22 cellular contexts compared by ENCODE assay signal in the genomic region with DNA sequence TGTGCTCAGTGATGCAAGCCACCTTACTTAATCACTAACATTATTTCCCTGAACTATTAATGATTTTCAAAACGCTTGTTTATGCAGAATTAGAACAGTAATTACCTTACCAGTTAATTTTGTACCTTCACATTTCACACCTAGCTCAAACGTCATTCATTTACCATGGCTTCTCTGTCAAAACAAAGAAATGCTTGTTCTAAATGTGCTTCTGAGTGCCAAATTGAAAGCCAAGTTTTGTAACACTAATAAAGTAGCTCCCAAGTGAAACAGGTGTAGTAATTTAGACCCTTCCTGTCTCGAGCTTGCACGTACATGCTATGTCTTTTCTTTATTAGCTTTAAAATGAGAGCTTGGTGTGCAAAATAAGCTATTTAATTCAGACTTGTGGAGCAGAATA.
DNase-seq lines count a peak whose midpoint lies in the region; ATAC-seq, FAIRE-seq and TF ChIP-seq lines count a peak whose summit lies in the region.
"Had no signal": no experiment of that assay in that cellular context is flagged by ENCODE, and none has a peak within 500 bp of the region (broad histone marks: within the 10 kb centered on the region; RNA-seq: fewer than 3 reads in every experiment).

No MANE protein-coding gene starts in this region.

- H3K4me1 ChIP-seq in GM12878 (ENCODE audit: control insufficient read depth, insufficient read depth, low read length) (no peaks in the 10 kb centered on the region), thyroid gland (peaks cover 13 to 22% of the 10 kb centered on the region in 2 donors)
- H3K4me1 ChIP-seq: BLaER1 treated with 17β-estradiol and CSF1 and Interleukin-3, amounts not matched to agents 10 nM and 100 nM; upper lobe of left lung had no signal

- no peak overlapping the region for H3K4me2 ChIP-seq in GM12878 (ENCODE audit: control insufficient read depth, insufficient read depth)
- H3K4me2 ChIP-seq: BLaER1 treated with 17β-estradiol and CSF1 and Interleukin-3, amounts not matched to agents 10 nM and 100 nM had no signal

- RAD21 ChIA-PET in GM12878 (lab: Charles Lee; ENCODE audit: unreplicated experiment) = interaction anchor here (0.7 to 3.3 kb wide), 15 partner anchors 10 to 1236 kb away, joined by 3 to 15 read pairs (median 3); a partner anchor contains a TSS

- DNase-seq in GM06990 (ENCODE audit: extremely low read depth, insufficient read length) = peak; percentile 3
- peak; percentile 33 for DNase-seq in GM12878 (ENCODE audit: low read depth, low spot score)
- no peak for DNase-seq in hippocampal formation (lab: John Stamatoyannopoulos, UW)
- no peak for DNase-seq in NCI-H748 (lab: John Stamatoyannopoulos, UW; ENCODE audit: unreplicated experiment)
- no peak for DNase-seq in thyroid gland
- no peak for DNase-seq in NCI-H128 (lab: John Stamatoyannopoulos, UW; ENCODE audit: unreplicated experiment)
- DNase-seq: ACHN; activated CD4-positive, alpha-beta T cell treated with anti-CD3 and anti-CD28 coated beads, Interleukin-2, amount 50 U/mL, for 4 hours; activated CD8-positive, alpha-beta memory T cell treated with anti-CD3 and anti-CD28 coated beads, Interleukin-2, amount 50 U/mL, for 48 hours; activated naive CD8-positive, alpha-beta T cell treated with anti-CD3 and anti-CD28 coated beads, Interleukin-2, amount 10 ng/mL, durations not matched to agents 7 days and 5 days; left ventricle myocardium superior; naive thymus-derived CD8-positive, alpha-beta T cell; NCI-H1417 treated with DMSO at 0.1 percent for 48 hours; NCI-H2171; NCI-H524 treated with DMSO at 0.1 percent for 48 hours; right cardiac atrium; RPMI8226; upper lobe of left lung had no signal

- no peaks in the 10 kb centered on the region for H3K9me3 ChIP-seq in GM12878 (replicated peaks; ENCODE audit: control insufficient read depth, insufficient read depth, low read length)
- no peaks in the 10 kb centered on the region for H3K9me3 ChIP-seq in thyroid gland
- H3K9me3 ChIP-seq: BLaER1 treated with 17β-estradiol and CSF1 and Interleukin-3, amounts not matched to agents 10 nM and 100 nM; upper lobe of left lung had no signal

- 12% methylated on average over 4 of the region's 4 CpGs for WGBS in GM12878 (ENCODE audit: insufficient coverage, insufficient replicate concordance, low lambda C conversion rate, missing lambda C conversion rate)
- 44 to 46% methylated on average over 4 of the region's 4 CpGs for WGBS in thyroid gland, 2 donors

- TF ChIP-seq CTCF in GM06990 (IDR thresholded peaks at IDR 0.05; ENCODE audit: insufficient read depth, low read length, poor library complexity, severe bottlenecking) (no peak), GM12878 (IDR thresholded peaks at IDR 0.05 in 2 of 3, conservative IDR thresholded peaks at IDR 0.05 in 1 of 3; ENCODE audit: control insufficient read depth in 2 of 3, extremely low read depth in 1 of 3, insufficient read depth in 1 of 3, low read depth in 3 of 3, low read length in 3 of 3) (no peak), thyroid gland (IDR thresholded peaks at IDR 0.05) (no peak)

- no TSS peak for BruUV-seq in GM12878 (replicated peaks; lab: Mats Ljungman, UMichigan)

- FAIRE-seq in GM12878 (lab: Jason Lieb, UNC) = no peak

- H3K36me3 ChIP-seq in GM06990 (ENCODE audit: control insufficient read depth, insufficient read depth, low read length) (no peaks in the 10 kb centered on the region), GM12878 (ENCODE audit: control insufficient read depth in 2 of 2, insufficient read depth in 2 of 2, low read length in 1 of 2) (no peaks in the 10 kb centered on the region), thyroid gland (no peaks in the 10 kb centered on the region)
- H3K36me3 ChIP-seq: BLaER1 treated with 17β-estradiol and CSF1 and Interleukin-3, amounts not matched to agents 10 nM and 100 nM; upper lobe of left lung had no signal

- POLR2A ChIA-PET in GM12878 (lab: Charles Lee) = interaction anchor here (0.6 kb wide), 1 partner anchor 18 kb away, joined by 3 read pairs; no protein-coding TSS in a partner anchor

- TF ChIP-seq EP300 in GM12878 (IDR thresholded peaks at IDR 0.05; ENCODE audit: borderline replicate concordance in 1 of 2, control insufficient read depth in 1 of 2, low read depth in 2 of 2, low read length in 2 of 2) = peak; percentile 91 to 96; a peak in 3 of 4 replicates

- H3K79me2 ChIP-seq in GM12878 (ENCODE audit: control insufficient read depth, insufficient read depth, low read length) = no peaks in the 10 kb centered on the region

- no peak for TF ChIP-seq POLR2A in GM12878 (IDR thresholded peaks at IDR 0.05; ENCODE audit: low read depth, low read length)
- TF ChIP-seq POLR2A in thyroid gland (IDR thresholded peaks at IDR 0.05) = no peak

- H2AFZ ChIP-seq in GM12878 (ENCODE audit: control insufficient read depth, low read depth, low read length) = no peak overlapping the region

- intact Hi-C loops in GM12878 (cut with micrococcal nuclease; ENCODE audit: unreplicated experiment) (no loop called here), thyroid gland (cut with DNase I) (no loop called here)

- CTCF ChIA-PET in GM12878 (lab: Yijun Ruan, JAX) = interaction anchor here (0.6 to 1.5 kb wide), 10 partner anchors 9 to 90 kb away, joined by 3 to 8 read pairs (median 3); no protein-coding TSS in a partner anchor

- ATAC-seq in GM19025 (IDR thresholded peaks at IDR 0.05; ENCODE audit: low read depth, unreplicated experiment) (peak; percentile 81), HG02943 (IDR thresholded peaks at IDR 0.05; ENCODE audit: low read depth, unreplicated experiment) (peak; percentile 60), GM12878 (peak; percentile 79)
- ATAC-seq: HCT116; left ventricle myocardium superior; naive thymus-derived CD8-positive, alpha-beta T cell; right cardiac atrium had no signal

- H3K4me3 ChIP-seq in GM06990 (replicated peaks; ENCODE audit: low read depth, low read length) = no peak overlapping the region
- no peak overlapping the region for H3K4me3 ChIP-seq in GM12878
- H3K4me3 ChIP-seq in thyroid gland (replicated peaks in 1 of 3) = no peak overlapping the region
- H3K4me3 ChIP-seq: BLaER1 treated with 17β-estradiol and CSF1 and Interleukin-3, amounts not matched to agents 10 nM and 100 nM; upper lobe of left lung had no signal

- H4K20me1 ChIP-seq in GM12878 (ENCODE audit: control insufficient read depth, insufficient read depth) = no peaks in the 10 kb centered on the region
- H4K20me1 ChIP-seq: BLaER1 treated with 17β-estradiol and CSF1 and Interleukin-3, amounts not matched to agents 10 nM and 100 nM had no signal

- H3K27ac ChIP-seq in GM12878 (ENCODE audit: control insufficient read depth, insufficient read depth) (no peak overlapping the region), thyroid gland (no peak overlapping the region)
- H3K27ac ChIP-seq: BLaER1 treated with 17β-estradiol and CSF1 and Interleukin-3, amounts not matched to agents 10 nM and 100 nM; upper lobe of left lung had no signal

- H3K9ac ChIP-seq in GM12878 (ENCODE audit: control insufficient read depth, insufficient read depth, low read length) = no peak overlapping the region
- H3K9ac ChIP-seq: BLaER1 treated with 17β-estradiol and CSF1 and Interleukin-3, amounts not matched to agents 10 nM and 100 nM had no signal

- H3K27me3 ChIP-seq in GM06990 (replicated peaks; ENCODE audit: control insufficient read depth, insufficient read depth, low read length) = no peaks in the 10 kb centered on the region
- H3K27me3 ChIP-seq in GM12878 (replicated peaks in 1 of 2; ENCODE audit: control insufficient read depth in 2 of 2, insufficient read depth in 2 of 2, low read length in 1 of 2) = no peaks in the 10 kb centered on the region
- no peaks in the 10 kb centered on the region for H3K27me3 ChIP-seq in thyroid gland
- H3K27me3 ChIP-seq: BLaER1 treated with 17β-estradiol and CSF1 and Interleukin-3, amounts not matched to agents 10 nM and 100 nM; upper lobe of left lung had no signal

- SMC1A ChIA-PET in GM12878 (lab: Charles Lee; ENCODE audit: uncharacterized antibody, unreplicated experiment) = interaction anchor here (0.9 to 2.7 kb wide), 12 partner anchors 9 to 47 kb away, joined by 3 to 12 read pairs (median 6); no protein-coding TSS in a partner anchor

- in situ Hi-C loops in GM12878 (cut with MboI) = no loop called here

- TF ChIP-seq RAD21 in GM12878 (IDR thresholded peaks at IDR 0.05; ENCODE audit: insufficient read depth, low read depth, low read length) = no peak

TF ChIP-seq in GM12878, 131 proteins besides CTCF, POLR2A, EP300 and RAD21 (continues in another document):
- 0 out of 2 replicates have a peak, but pooled peaks have one; percentile 32 for TF ChIP-seq STAT3 (IDR thresholded peaks at IDR 0.05; ENCODE audit: low read depth, low read length)
- no peak for TF ChIP-seq PAX5 (IDR thresholded peaks at IDR 0.05; ENCODE audit: borderline replicate concordance, low read depth, low read length)
- no peak for TF ChIP-seq MEF2A (IDR thresholded peaks at IDR 0.05; ENCODE audit: insufficient read depth, low read depth, low read length)
- TF ChIP-seq, protein P1, sequence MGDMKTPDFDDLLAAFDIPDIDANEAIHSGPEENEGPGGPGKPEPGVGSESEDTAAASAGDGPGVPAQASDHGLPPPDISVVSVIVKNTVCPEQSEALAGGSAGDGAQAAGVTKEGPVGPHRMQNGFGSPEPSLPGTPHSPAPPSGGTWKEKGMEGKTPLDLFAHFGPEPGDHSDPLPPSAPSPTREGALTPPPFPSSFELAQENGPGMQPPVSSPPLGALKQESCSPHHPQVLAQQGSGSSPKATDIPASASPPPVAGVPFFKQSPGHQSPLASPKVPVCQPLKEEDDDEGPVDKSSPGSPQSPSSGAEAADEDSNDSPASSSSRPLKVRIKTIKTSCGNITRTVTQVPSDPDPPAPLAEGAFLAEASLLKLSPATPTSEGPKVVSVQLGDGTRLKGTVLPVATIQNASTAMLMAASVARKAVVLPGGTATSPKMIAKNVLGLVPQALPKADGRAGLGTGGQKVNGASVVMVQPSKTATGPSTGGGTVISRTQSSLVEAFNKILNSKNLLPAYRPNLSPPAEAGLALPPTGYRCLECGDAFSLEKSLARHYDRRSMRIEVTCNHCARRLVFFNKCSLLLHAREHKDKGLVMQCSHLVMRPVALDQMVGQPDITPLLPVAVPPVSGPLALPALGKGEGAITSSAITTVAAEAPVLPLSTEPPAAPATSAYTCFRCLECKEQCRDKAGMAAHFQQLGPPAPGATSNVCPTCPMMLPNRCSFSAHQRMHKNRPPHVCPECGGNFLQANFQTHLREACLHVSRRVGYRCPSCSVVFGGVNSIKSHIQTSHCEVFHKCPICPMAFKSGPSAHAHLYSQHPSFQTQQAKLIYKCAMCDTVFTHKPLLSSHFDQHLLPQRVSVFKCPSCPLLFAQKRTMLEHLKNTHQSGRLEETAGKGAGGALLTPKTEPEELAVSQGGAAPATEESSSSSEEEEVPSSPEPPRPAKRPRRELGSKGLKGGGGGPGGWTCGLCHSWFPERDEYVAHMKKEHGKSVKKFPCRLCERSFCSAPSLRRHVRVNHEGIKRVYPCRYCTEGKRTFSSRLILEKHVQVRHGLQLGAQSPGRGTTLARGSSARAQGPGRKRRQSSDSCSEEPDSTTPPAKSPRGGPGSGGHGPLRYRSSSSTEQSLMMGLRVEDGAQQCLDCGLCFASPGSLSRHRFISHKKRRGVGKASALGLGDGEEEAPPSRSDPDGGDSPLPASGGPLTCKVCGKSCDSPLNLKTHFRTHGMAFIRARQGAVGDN (IDR thresholded peaks at IDR 0.05) = peak; percentile 21; the same call in 1 of the 2 replicates

Comparison
In these comparisons a context has a peak if more than half of its experiments do, and no peak if none do; other contexts are left out.
1. DNase-seq: peak in GM06990 (single experiment) and GM12878 (single experiment); none in hippocampal formation (0 of 2), NCI-H748 (single experiment), thyroid gland (0 of 2) and NCI-H128 (single experiment).
2. Peak in every context shown above with its lines, with median percentiles within 50 percentile points of each other: ATAC-seq.